Comparison of ENCODE assay signal across 18 cellular contexts in the genomic region with DNA sequence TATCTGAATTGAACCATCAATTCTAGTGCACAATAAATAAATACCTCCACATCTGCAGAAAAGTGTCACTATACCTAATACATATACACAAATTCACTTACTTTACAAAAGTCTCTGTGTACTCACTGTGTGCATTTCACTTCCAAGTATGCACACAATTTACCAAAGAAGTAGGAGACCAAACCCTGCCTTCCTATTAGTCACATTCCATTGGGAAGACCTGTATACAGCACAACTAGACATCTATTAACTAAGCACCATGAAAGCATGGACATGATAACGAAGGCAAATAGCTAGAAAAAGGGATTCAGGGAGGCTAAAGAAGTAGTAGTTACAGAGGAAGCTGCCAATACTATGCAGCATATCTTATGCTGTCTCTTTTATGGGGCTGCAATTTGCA.
"Had no signal": no experiment of that assay in that cellular context is flagged by ENCODE, and none has a peak within 500 bp of the region (broad histone marks: within the 10 kb centered on the region; RNA-seq: fewer than 3 reads in every experiment).

No MANE protein-coding gene starts in this region.

- FAIRE-seq: colon had no signal

- H3K36me3 Mint-ChIP-seq: brain had no signal

- ATAC-seq: activated T-helper 17 cell treated with anti-CD3 and anti-CD28 coated beads, Interleukin-2, amount 50 U/mL, for 72 hours; heart right ventricle; left ventricle myocardium superior; right cardiac atrium had no signal

- H3K4me3 Mint-ChIP-seq: activated T-helper 17 cell treated with anti-CD3 and anti-CD28 coated beads, Interleukin-2, amount 50 U/mL, for 72 hours; brain had no signal

- H3K27me3 ChIP-seq: thyroid gland had no signal

- H3K9me3 Mint-ChIP-seq: activated T-helper 17 cell treated with anti-CD3 and anti-CD28 coated beads, Interleukin-2, amount 50 U/mL, for 72 hours; brain had no signal

- H3K4me3 ChIP-seq: heart right ventricle, prostate gland, thyroid gland had no signal

- H3K4me1 ChIP-seq: prostate gland had no signal

- H3K27me3 Mint-ChIP-seq: activated T-helper 17 cell treated with anti-CD3 and anti-CD28 coated beads, Interleukin-2, amount 50 U/mL, for 72 hours had no signal

- DNase-seq: activated CD4-positive, alpha-beta T cell treated with anti-CD3 and anti-CD28 coated beads, Interleukin-2, amount 50 U/mL, for 4 hours; activated CD4-positive, CD25-positive, alpha-beta regulatory T cell treated with anti-CD3 and anti-CD28 coated beads, Interleukin-2, amount 50 U/mL, for 72 hours; activated naive CD4-positive, alpha-beta T cell; caudate nucleus; heart right ventricle; kidney glomerular epithelial cell; left ventricle myocardium superior; right cardiac atrium; stimulated activated CD4-positive, alpha-beta T cell treated with anti-CD3 and anti-CD28 coated beads, Interleukin-2, amount 100 ng/mL, for 24 hours; stimulated activated naive CD4-positive, alpha-beta T cell treated with Interleukin-2 at 50 U/mL for 16 hours; T-helper 1 cell; T1000; thyroid gland had no signal

- H3K27ac ChIP-seq: heart right ventricle, prostate gland, thyroid gland, VCaP had no signal

- H3K36me3 ChIP-seq: heart right ventricle, prostate gland, thyroid gland had no signal

- H3K9me3 ChIP-seq: heart right ventricle, prostate gland, thyroid gland had no signal

- H3K27ac Mint-ChIP-seq: activated T-helper 17 cell treated with anti-CD3 and anti-CD28 coated beads, Interleukin-2, amount 50 U/mL, for 72 hours; brain had no signal
